ENCODE assay signal across 10 cellular contexts in the genomic region with DNA sequence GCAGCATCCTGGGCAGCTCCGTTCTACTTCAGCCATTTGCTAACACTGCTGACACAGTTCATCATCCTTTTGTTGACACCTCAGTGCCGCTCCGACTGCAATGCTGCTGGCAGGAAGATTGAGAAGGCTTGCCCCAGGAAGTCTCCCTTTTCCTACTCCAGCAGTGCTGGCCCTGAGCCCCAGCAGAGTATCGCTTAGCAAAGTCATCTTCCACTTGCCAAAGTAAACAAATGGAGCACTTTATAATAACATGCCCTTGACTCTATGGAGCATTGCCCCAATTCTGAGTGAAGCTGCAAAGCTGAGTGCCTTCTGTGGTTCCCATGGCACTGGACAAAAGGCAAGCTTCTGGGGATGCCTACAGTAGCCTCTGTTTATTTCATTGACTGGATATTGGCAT. TPM values are rescaled to one million over a fixed set of nuclear protein-coding genes. Genes with fewer than 3 reads are reported as not detected.
DNase-seq lines count a peak whose midpoint lies in the region; ATAC-seq and TF ChIP-seq lines count a peak whose summit lies in the region.
"Had no signal": no experiment of that assay in that cellular context is flagged by ENCODE, and none has a peak within 500 bp of the region (broad histone marks: within the 10 kb centered on the region; RNA-seq: fewer than 3 reads in every experiment).

No MANE protein-coding gene starts in this region.

- DNase-seq in Caki2 (ENCODE audit: low read depth) (peak; percentile 28), NCI-H2029 (lab: John Stamatoyannopoulos, UW) (peak; percentile 60), dermis microvascular lymphatic vessel endothelial cell (ENCODE audit: low read depth in 2 of 2) (peak; percentile 9 to 50), nephron progenitor cell (peak; percentile 15)
- no peak for DNase-seq in activated CD8-positive, alpha-beta T cell treated with anti-CD3 and anti-CD28 coated beads, Interleukin-2, amount 10 ng/mL, durations not matched to agents 7 days and 5 days
- DNase-seq: activated naive CD4-positive, alpha-beta T cell treated with anti-CD3 and anti-CD28 coated beads, Interleukin-2, amount 50 U/mL, for 16 hours had no signal

- TF ChIP-seq CTCF in nephron progenitor cell (IDR thresholded peaks at IDR 0.05) = no peak

- in situ Hi-C loops in Caki2 (cut with HindIII; ENCODE audit: low pct_unique_long_range_greater_than_20kb, low sequenced_read_pairs) = no loop called here

- peaks cover 5% of the 10 kb centered on the region for H3K36me3 Mint-ChIP-seq in nephron progenitor cell (ENCODE audit: low read depth)
- no peaks in the 10 kb centered on the region for H3K36me3 Mint-ChIP-seq in activated CD8-positive, alpha-beta T cell treated with anti-CD3 and anti-CD28 coated beads, Interleukin-2, amount 10 ng/mL, durations not matched to agents 7 days and 5 days (ENCODE audit: low read depth)

- peak overlapping the region; percentile 46 for H3K4me3 Mint-ChIP-seq in nephron progenitor cell
- H3K4me3 Mint-ChIP-seq in activated CD8-positive, alpha-beta T cell treated with anti-CD3 and anti-CD28 coated beads, Interleukin-2, amount 10 ng/mL, durations not matched to agents 7 days and 5 days = no peak overlapping the region
- H3K4me3 Mint-ChIP-seq: T-helper 1 cell treated with Interleukin-12 subunit alpha and Interleukin-12 subunit beta and Interleukin-4 antibody, amounts not matched to agents 30 μg/mL and 1 μg/mL, for 36 hours had no signal

- peaks cover 14% of the 10 kb centered on the region for H3K27me3 Mint-ChIP-seq in nephron progenitor cell (ENCODE audit: low read depth, poor library complexity)
- peaks cover 19% of the 10 kb centered on the region for H3K27me3 Mint-ChIP-seq in activated CD8-positive, alpha-beta T cell treated with anti-CD3 and anti-CD28 coated beads, Interleukin-2, amount 10 ng/mL, durations not matched to agents 7 days and 5 days (ENCODE audit: low read depth)

- CTCF ChIA-PET in activated CD8-positive, alpha-beta T cell treated with anti-CD3 and anti-CD28 coated beads, Interleukin-2, amount 10 ng/mL, durations not matched to agents 7 days and 5 days (lab: Charles Lee) = no interaction called here

- ATAC-seq in activated CD8-positive, alpha-beta T cell treated with anti-CD3 and anti-CD28 coated beads, Interleukin-2, amount 10 ng/mL, durations not matched to agents 7 days and 5 days = no peak
- ATAC-seq in GM18517 (IDR thresholded peaks at IDR 0.05; ENCODE audit: unreplicated experiment) = no peak
- ATAC-seq in HG03378 (IDR thresholded peaks at IDR 0.05; ENCODE audit: unreplicated experiment) = no peak
- ATAC-seq in HG03095 (IDR thresholded peaks at IDR 0.05; ENCODE audit: unreplicated experiment) = no peak

- H3K9me3 Mint-ChIP-seq in nephron progenitor cell = no peaks in the 10 kb centered on the region
- H3K9me3 Mint-ChIP-seq in activated CD8-positive, alpha-beta T cell treated with anti-CD3 and anti-CD28 coated beads, Interleukin-2, amount 10 ng/mL, durations not matched to agents 7 days and 5 days (ENCODE audit: insufficient read depth) = no peaks in the 10 kb centered on the region
- H3K9me3 Mint-ChIP-seq: T-helper 1 cell treated with Interleukin-12 subunit alpha and Interleukin-12 subunit beta and Interleukin-4 antibody, amounts not matched to agents 30 μg/mL and 1 μg/mL, for 36 hours had no signal

- H3K27ac Mint-ChIP-seq in nephron progenitor cell = peak overlapping the region; percentile 90
- H3K27ac Mint-ChIP-seq in activated CD8-positive, alpha-beta T cell treated with anti-CD3 and anti-CD28 coated beads, Interleukin-2, amount 10 ng/mL, durations not matched to agents 7 days and 5 days = no peak overlapping the region
- H3K27ac Mint-ChIP-seq: T-helper 1 cell treated with Interleukin-12 subunit alpha and Interleukin-12 subunit beta and Interleukin-4 antibody, amounts not matched to agents 30 μg/mL and 1 μg/mL, for 36 hours had no signal

- H3K4me1 Mint-ChIP-seq in nephron progenitor cell = peaks cover 72% of the 10 kb centered on the region
- no peaks in the 10 kb centered on the region for H3K4me1 Mint-ChIP-seq in activated CD8-positive, alpha-beta T cell treated with anti-CD3 and anti-CD28 coated beads, Interleukin-2, amount 10 ng/mL, durations not matched to agents 7 days and 5 days (ENCODE audit: low read depth)

- POLR2A ChIA-PET in activated CD8-positive, alpha-beta T cell treated with anti-CD3 and anti-CD28 coated beads, Interleukin-2, amount 10 ng/mL, durations not matched to agents 7 days and 5 days (lab: Charles Lee) = no interaction called here

RNA-seq across cellular contexts. Expression of a gene that starts 32.2 kb away (rescaled TPM):
- not detected in 2 replicates for total RNA-seq in Caki2 (2014; rRNA removed; shearing (Covaris generic); ENCODE audit: low replicate concordance)
- under 0.01 TPM in 2 replicates for total RNA-seq in dermis microvascular lymphatic vessel endothelial cell
- total RNA-seq in activated CD8-positive, alpha-beta T cell treated with anti-CD3 and anti-CD28 coated beads, Interleukin-2, amount 10 ng/mL, durations not matched to agents 7 days and 5 days = not detected
